8 cellular contexts compared by ENCODE assay signal in the genomic region with DNA sequence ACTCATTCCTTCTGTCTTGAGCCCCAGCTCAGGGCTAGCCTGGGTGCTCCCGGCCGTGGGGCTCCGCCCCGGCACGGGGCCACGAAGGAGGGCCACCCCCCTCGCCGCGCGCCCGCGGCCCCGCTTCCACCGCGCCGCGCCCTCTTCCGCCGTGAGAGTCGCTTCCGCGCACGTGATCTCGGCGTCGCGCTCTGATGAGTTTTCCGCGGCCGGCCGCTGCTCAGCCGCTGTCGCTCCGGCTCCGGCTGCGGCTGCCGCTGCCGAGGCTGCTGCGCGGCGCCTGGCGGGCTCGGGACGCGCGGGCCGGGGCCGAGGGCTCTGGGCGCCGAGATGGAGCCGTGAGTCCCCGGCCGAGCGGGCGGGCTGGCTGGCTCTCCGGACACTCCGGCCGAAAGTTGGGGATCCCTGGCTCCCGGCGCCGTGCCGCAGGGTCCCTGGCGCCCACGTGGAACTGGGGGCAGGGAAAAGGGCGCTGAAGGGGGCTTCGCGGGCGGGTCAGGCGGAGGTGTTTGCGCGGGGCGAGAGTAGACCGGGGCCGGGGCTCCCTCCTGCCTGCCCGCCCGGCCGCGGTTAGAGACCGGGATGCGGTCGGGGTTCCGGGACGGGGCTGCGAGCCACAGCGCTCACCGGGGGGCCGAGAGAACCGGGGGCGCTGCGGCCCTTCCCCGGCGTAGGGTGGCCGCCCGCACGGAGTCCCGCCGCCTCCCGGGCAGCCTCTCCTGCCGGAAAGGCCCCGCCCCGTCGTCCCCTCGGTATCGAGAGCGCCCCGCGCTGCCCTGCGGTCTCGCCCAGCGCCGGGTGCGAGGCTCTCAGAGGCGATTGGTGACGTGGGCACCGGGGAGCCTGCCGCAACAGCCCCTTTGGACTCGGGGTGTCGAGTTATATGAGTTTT. TPM values are rescaled to one million over a fixed set of nuclear protein-coding genes. Genes with fewer than 3 reads are reported as not detected.
DNase-seq lines count a peak whose midpoint lies in the region; ATAC-seq and TF ChIP-seq lines count a peak whose summit lies in the region.

A gene with protein sequence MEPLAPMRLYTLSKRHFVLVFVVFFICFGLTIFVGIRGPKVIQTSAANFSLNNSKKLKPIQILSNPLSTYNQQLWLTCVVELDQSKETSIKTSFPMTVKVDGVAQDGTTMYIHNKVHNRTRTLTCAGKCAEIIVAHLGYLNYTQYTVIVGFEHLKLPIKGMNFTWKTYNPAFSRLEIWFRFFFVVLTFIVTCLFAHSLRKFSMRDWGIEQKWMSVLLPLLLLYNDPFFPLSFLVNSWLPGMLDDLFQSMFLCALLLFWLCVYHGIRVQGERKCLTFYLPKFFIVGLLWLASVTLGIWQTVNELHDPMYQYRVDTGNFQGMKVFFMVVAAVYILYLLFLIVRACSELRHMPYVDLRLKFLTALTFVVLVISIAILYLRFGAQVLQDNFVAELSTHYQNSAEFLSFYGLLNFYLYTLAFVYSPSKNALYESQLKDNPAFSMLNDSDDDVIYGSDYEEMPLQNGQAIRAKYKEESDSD (plus strand): TSS at position 197 of the 892 bp plus-strand sequence. CDS start 134 bp downstream, at position 331.

- H3K9ac ChIP-seq in neural progenitor cell: peak within 1 kb of the TSS; percentile 63

- no peaks in the 10 kb centered on the region for H3K27me3 ChIP-seq in neural progenitor cell

- peak; percentile 67 for DNase-seq in DMS79 treated with DMSO at 0.1 percent for 48 hours (lab: John Stamatoyannopoulos, UW)
- peak; percentile 82 for DNase-seq in KBM-7
- peak; percentile 85 to 89 for DNase-seq in SHP77 (lab: John Stamatoyannopoulos, UW)
- peak; percentile 81 for DNase-seq in activated gamma-delta T cell (lab: John Stamatoyannopoulos, UW)
- DNase-seq in fibroblast of villous mesenchyme (ENCODE audit: low read depth): peak; percentile 85
- DNase-seq in neural progenitor cell (ENCODE audit: low spot score): peak; percentile 92
- peak; percentile 69 for DNase-seq in stromal cell of bone marrow (ENCODE audit: low read depth)

- H3K79me2 ChIP-seq in neural progenitor cell (ENCODE audit: low read depth): peaks cover 51% of the 10 kb centered on the region

- H3K27ac Mint-ChIP-seq in neural progenitor cell: peak within 1 kb of the TSS; percentile 66

- H3K36me3 ChIP-seq in neural progenitor cell: no peaks in the 10 kb centered on the region

- H3K4me3 ChIP-seq in fibroblast of villous mesenchyme (ENCODE audit: low read depth, low read length) (peak within 1 kb of the TSS; percentile 84), neural progenitor cell (peak within 1 kb of the TSS; percentile 90)

- H3K4me1 ChIP-seq in neural progenitor cell: no peaks in the 10 kb centered on the region

- peaks cover 44% of the 10 kb centered on the region for H4K20me1 ChIP-seq in neural progenitor cell (ENCODE audit: low read depth)

- H3K9me3 Mint-ChIP-seq in neural progenitor cell: no peaks in the 10 kb centered on the region

- H3K4me2 ChIP-seq in neural progenitor cell: peak within 1 kb of the TSS; percentile 92

- no peaks in the 10 kb centered on the region for H3K36me3 Mint-ChIP-seq in neural progenitor cell

- no peaks in the 10 kb centered on the region for H3K9me3 ChIP-seq in neural progenitor cell (ENCODE audit: low read depth)

- H2AFZ ChIP-seq in neural progenitor cell (replicated peaks): peak within 1 kb of the TSS; percentile 93

- H3K4me1 Mint-ChIP-seq in neural progenitor cell: peaks cover 30% of the 10 kb centered on the region

- ATAC-seq in GM21619 (IDR thresholded peaks at IDR 0.05; ENCODE audit: unreplicated experiment): peak; percentile 88

- H3K27me3 Mint-ChIP-seq in neural progenitor cell (ENCODE audit: insufficient read depth, low read depth): no peaks in the 10 kb centered on the region

- H3K4me3 Mint-ChIP-seq in neural progenitor cell: peak within 1 kb of the TSS; percentile 94

- in situ Hi-C loops in KBM-7 (cut with MboI; ENCODE audit: low pct_unique_long_range_greater_than_20kb, low sequenced_read_pairs): no loop called here

- peaks cover 17% of the 10 kb centered on the region for H3F3A ChIP-seq in neural progenitor cell (ENCODE audit: low read depth)

- no peak for TF ChIP-seq CTCF in fibroblast of villous mesenchyme (IDR thresholded peaks at IDR 0.05; ENCODE audit: insufficient read depth, low read depth, low read length)
- TF ChIP-seq CTCF in neural progenitor cell (IDR thresholded peaks at IDR 0.05): peak; percentile 9

- H3K27ac ChIP-seq in neural progenitor cell: no peak within 1 kb of the TSS

RNA-seq across cellular contexts. Expression of the gene that starts here (rescaled TPM):
- total RNA-seq in fibroblast of villous mesenchyme (35.1 and 58.3 TPM in 2 replicates), neural progenitor cell (ENCODE audit: low replicate concordance) (20.8 and 27.3 TPM in 2 replicates)
